ENCODE assay signal across 20 cellular contexts in genomic region chr20:32244959-32245358, GRCh38.
"Had no signal": no experiment of that assay in that cellular context is flagged by ENCODE, and none has a peak within 500 bp of the region (broad histone marks: within the 10 kb centered on the region; RNA-seq: fewer than 3 reads in every experiment).

No MANE protein-coding gene starts in this region.

- H3K27ac Mint-ChIP-seq: activated naive CD4-positive, alpha-beta T cell treated with anti-CD3 and anti-CD28 coated beads, Interleukin-2, amount 10 ng/mL, durations not matched to agents 7 days and 5 days; dendritic cell treated with granulocyte-macrophage colony-stimulating factor and Interleukin-4, amounts not matched to agents 40 ng/mL and 50 ng/mL, for 4 days; endodermal cell; mesothelial cell of epicardium; T-cell; T-helper 2 cell treated with Interferon-gamma antibody and Interleukin-4, amounts not matched to agents 5 μg/mL and 100 μg/mL, for 36 hours had no signal

- H3K36me3 Mint-ChIP-seq: activated naive CD4-positive, alpha-beta T cell treated with anti-CD3 and anti-CD28 coated beads, Interleukin-2, amount 10 ng/mL, durations not matched to agents 7 days and 5 days; mesothelial cell of epicardium; naive B cell; T-cell had no signal

- H3K27me3 Mint-ChIP-seq: activated naive CD4-positive, alpha-beta T cell treated with anti-CD3 and anti-CD28 coated beads, Interleukin-2, amount 10 ng/mL, durations not matched to agents 7 days and 5 days; dendritic cell treated with granulocyte-macrophage colony-stimulating factor and Interleukin-4, amounts not matched to agents 40 ng/mL and 50 ng/mL, for 4 days; naive B cell; T-cell had no signal

- DNase-seq: activated CD4-positive, alpha-beta T cell treated with anti-CD3 and anti-CD28 coated beads for 4 hours; activated CD4-positive, alpha-beta T cell treated with anti-CD3 and anti-CD28 coated beads, Interleukin-2, amount 50 U/mL, for 48 hours; activated CD4-positive, CD25-positive, alpha-beta regulatory T cell; activated CD8-positive, alpha-beta memory T cell treated with anti-CD3 and anti-CD28 coated beads, Interleukin-2, amount 50 U/mL, for 48 hours; activated effector memory CD4-positive, alpha-beta T cell treated with anti-CD3 and anti-CD28 coated beads, Interleukin-2, amount 50 U/mL, for 16 hours; activated naive CD4-positive, alpha-beta T cell treated with anti-CD3 and anti-CD28 coated beads, Interleukin-2, amount 10 ng/mL, durations not matched to agents 7 days and 5 days; activated T-cell treated with anti-CD3 and anti-CD28 coated beads, Interleukin-2, amount 50 U/mL, for 48 hours; central memory CD4-positive, alpha-beta T cell; endodermal cell; heart left ventricle; naive B cell; psoas muscle; stomach; T-cell; thyroid gland; upper lobe of right lung had no signal

- H3K9me3 Mint-ChIP-seq: activated naive CD4-positive, alpha-beta T cell treated with anti-CD3 and anti-CD28 coated beads, Interleukin-2, amount 10 ng/mL, durations not matched to agents 7 days and 5 days; dendritic cell treated with granulocyte-macrophage colony-stimulating factor and Interleukin-4, amounts not matched to agents 40 ng/mL and 50 ng/mL, for 4 days; endodermal cell; mesothelial cell of epicardium; naive B cell; T-cell; T-helper 2 cell treated with Interferon-gamma antibody and Interleukin-4, amounts not matched to agents 5 μg/mL and 100 μg/mL, for 36 hours had no signal

- H3K4me3 Mint-ChIP-seq: activated naive CD4-positive, alpha-beta T cell treated with anti-CD3 and anti-CD28 coated beads, Interleukin-2, amount 10 ng/mL, durations not matched to agents 7 days and 5 days; dendritic cell treated with granulocyte-macrophage colony-stimulating factor and Interleukin-4, amounts not matched to agents 40 ng/mL and 50 ng/mL, for 4 days; endodermal cell; mesothelial cell of epicardium; naive B cell; T-cell; T-helper 2 cell treated with Interferon-gamma antibody and Interleukin-4, amounts not matched to agents 5 μg/mL and 100 μg/mL, for 36 hours had no signal

- ATAC-seq: esophagus mucosa, heart left ventricle, psoas muscle, T-cell, upper lobe of right lung had no signal
